ENCODE assay signal across 22 cellular contexts in genomic region chr7:82617156-82617555, GRCh38.
"Had no signal": no experiment of that assay in that cellular context is flagged by ENCODE, and none has a peak within 500 bp of the region (broad histone marks: within the 10 kb centered on the region; RNA-seq: fewer than 3 reads in every experiment).

No MANE protein-coding gene starts in this region.

- ATAC-seq: activated CD4-positive, alpha-beta T cell treated with anti-CD3 and anti-CD28 coated beads for 36 hours; activated CD8-positive, alpha-beta memory T cell treated with anti-CD3 and anti-CD28 coated beads, Interleukin-2, amount 10 ng/mL, durations not matched to agents 7 days and 5 days; activated CD8-positive, alpha-beta T cell treated with anti-CD3 and anti-CD28 coated beads, Interleukin-2, amount 10 ng/mL, durations not matched to agents 7 days and 5 days; activated T-cell treated with anti-CD3 and anti-CD28 coated beads, Interleukin-2, amount 50 U/mL, for 72 hours; body of pancreas; natural killer cell treated with Interleukin-12 subunit alpha and Interleukin-12 subunit beta and Interleukin-15 and Interleukin-18, amount 100 ng/mL, for 72 hours; stimulated activated effector memory CD8-positive, alpha-beta T cell treated with anti-CD3 and anti-CD28 coated beads, Interleukin-12 subunit alpha, Interleukin-12 subunit beta, amount 100 ng/mL, for 72 hours had no signal

- DNase-seq: activated CD4-positive, alpha-beta T cell treated with anti-CD3 and anti-CD28 coated beads for 36 hours; activated CD4-positive, CD25-positive, alpha-beta regulatory T cell; activated CD8-positive, alpha-beta memory T cell treated with anti-CD3 and anti-CD28 coated beads, Interleukin-2, amount 10 ng/mL, durations not matched to agents 7 days and 5 days; activated CD8-positive, alpha-beta T cell treated with anti-CD3 and anti-CD28 coated beads, Interleukin-2, amount 10 ng/mL, durations not matched to agents 7 days and 5 days; activated naive CD4-positive, alpha-beta T cell treated with Interleukin-2 at 50 U/mL for 16 hours; activated T-cell treated with anti-CD3 and anti-CD28 coated beads for 4 hours; activated T-cell treated with anti-CD3 and anti-CD28 coated beads, Interleukin-2, amount 50 U/mL, for 72 hours; aorta; body of pancreas; effector CD8-positive, alpha-beta T cell; esophagus squamous epithelium; glutamatergic neuron; islet precursor cell; left ventricle myocardium inferior; mesendoderm; posterior cingulate gyrus; right cardiac atrium; stimulated activated CD4-positive, alpha-beta T cell treated with anti-CD3 and anti-CD28 coated beads, Interleukin-12 subunit alpha, Interleukin-12 subunit beta, amount 100 ng/mL, for 4 hours; stimulated activated CD4-positive, alpha-beta T cell treated with anti-CD3 and anti-CD28 coated beads, Interleukin-4, amount 100 ng/mL, for 1 hour; T-helper 9 cell had no signal
